ENCODE assay signal across 9 cellular contexts in the genomic region with DNA sequence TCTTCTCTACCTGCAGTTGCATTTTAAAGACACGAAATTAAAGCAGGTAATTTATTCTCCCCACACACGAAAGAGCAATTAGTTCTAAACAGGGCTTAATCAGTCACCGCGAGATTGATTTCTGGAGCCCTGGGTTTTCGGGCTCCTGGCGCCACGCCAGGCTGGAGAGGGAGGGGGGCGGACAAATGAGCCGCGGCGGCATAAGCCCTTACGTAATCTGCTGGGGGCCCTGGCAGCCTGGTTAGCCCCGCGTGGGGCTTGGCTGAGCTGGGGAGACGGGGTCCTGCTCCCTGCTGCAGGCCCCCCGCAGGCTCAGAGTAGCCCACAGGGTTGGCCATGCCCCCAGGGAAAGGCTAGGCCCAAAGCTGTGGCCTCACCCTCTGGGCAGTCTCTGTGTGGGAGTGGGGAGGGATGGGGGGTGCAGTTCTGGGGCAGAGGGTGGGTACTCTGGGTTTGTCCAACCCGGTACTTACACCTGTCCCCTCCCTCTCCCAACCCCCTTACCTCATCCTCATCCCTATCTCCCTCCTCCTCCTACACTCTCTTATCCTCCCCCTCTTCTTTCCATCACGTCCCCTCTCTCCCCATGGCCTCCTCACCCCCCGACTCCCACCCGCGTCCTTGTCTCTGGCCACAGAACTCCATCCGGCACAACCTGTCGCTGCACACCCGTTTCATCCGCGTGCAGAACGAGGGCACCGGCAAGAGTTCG. TPM values are rescaled to one million over a fixed set of nuclear protein-coding genes. Genes with fewer than 3 reads are reported as not detected.
DNase-seq lines count a peak whose midpoint lies in the region; ATAC-seq and TF ChIP-seq lines count a peak whose summit lies in the region.
"Had no signal": no experiment of that assay in that cellular context is flagged by ENCODE, and none has a peak within 500 bp of the region (broad histone marks: within the 10 kb centered on the region; RNA-seq: fewer than 3 reads in every experiment).

No MANE protein-coding gene starts in this region.

- H3K9ac ChIP-seq in endodermal cell (ENCODE audit: extremely low read depth, low read length, poor library complexity, severe bottlenecking) (no peak overlapping the region), MM.1S (ENCODE audit: low read length) (no peak overlapping the region)

- no peaks in the 10 kb centered on the region for H3K79me2 ChIP-seq in MM.1S (ENCODE audit: low read length)

- H2AFZ ChIP-seq in MM.1S (ENCODE audit: low read length), result no peak overlapping the region

- no peak overlapping the region for H3K4me2 ChIP-seq in MM.1S (ENCODE audit: low read depth, low read length)

- WGBS in endodermal cell (ENCODE audit: insufficient coverage in 1 of 2, insufficient read length in 1 of 2), 2 experiments, result 54 to 64% methylated on average over 9 to 29 of the region's 29 CpGs

- no peaks in the 10 kb centered on the region for H3K36me3 ChIP-seq in Panc1 (ENCODE audit: control insufficient read depth, insufficient read depth, low read length)
- no peaks in the 10 kb centered on the region for H3K36me3 ChIP-seq in endodermal cell (ENCODE audit: control insufficient read depth, insufficient read depth, low read length)
- H3K36me3 ChIP-seq in MM.1S (replicated peaks; ENCODE audit: insufficient read depth, low read length), result no peaks in the 10 kb centered on the region

- no peak overlapping the region for H3K27ac Mint-ChIP-seq in endodermal cell
- H3K27ac Mint-ChIP-seq in nephron progenitor cell, result no peak overlapping the region

- CTCF ChIA-PET in Panc1 (lab: Charles Lee), result no interaction called here

- no peaks in the 10 kb centered on the region for H3K36me3 Mint-ChIP-seq in endodermal cell (ENCODE audit: low read depth)
- H3K36me3 Mint-ChIP-seq in nephron progenitor cell (ENCODE audit: low read depth), result no peaks in the 10 kb centered on the region

- BruUV-seq in Panc1 (replicated peaks; lab: Mats Ljungman, UMichigan), result TSS peak; percentile 87

- peak overlapping the region; percentile 50 to 51 for H3K4me3 ChIP-seq in Panc1 (ENCODE audit: low read depth in 2 of 2, low read length in 2 of 2)
- no peak overlapping the region for H3K4me3 ChIP-seq in endodermal cell (ENCODE audit: low read length)
- no peak overlapping the region for H3K4me3 ChIP-seq in MM.1S (ENCODE audit: low read length)

- ATAC-seq in Panc1 (no peak), HG03097 (IDR thresholded peaks at IDR 0.05; ENCODE audit: low FRiP score, unreplicated experiment) (no peak)

- H3K9me2 ChIP-seq in MM.1S (replicated peaks; ENCODE audit: insufficient read depth, low read length), result no peaks in the 10 kb centered on the region

- H3K27me3 Mint-ChIP-seq in endodermal cell (ENCODE audit: insufficient read depth) (peaks cover 65% of the 10 kb centered on the region), nephron progenitor cell (ENCODE audit: low read depth, poor library complexity) (peaks cover 67% of the 10 kb centered on the region)

- H3K9me3 Mint-ChIP-seq in endodermal cell (no peaks in the 10 kb centered on the region), nephron progenitor cell (no peaks in the 10 kb centered on the region)

- no peak for TF ChIP-seq CTCF in Panc1 (IDR thresholded peaks at IDR 0.05)
- no peak for TF ChIP-seq CTCF in endodermal cell (conservative IDR thresholded peaks at IDR 0.05)
- no peak for TF ChIP-seq CTCF in nephron progenitor cell (IDR thresholded peaks at IDR 0.05)
- TF ChIP-seq CTCF in MM.1S (IDR thresholded peaks at IDR 0.05; ENCODE audit: low read length), result no peak

- intact Hi-C loops in Panc1 (cut with micrococcal nuclease; ENCODE audit: unreplicated experiment), result no loop called here

- H3K27ac ChIP-seq in Panc1 (ENCODE audit: low read length) (peak overlapping the region; percentile 51), endodermal cell (ENCODE audit: low read depth, low read length) (no peak overlapping the region), MM.1S (ENCODE audit: low read length) (no peak overlapping the region)

- POLR2A ChIA-PET in Panc1 (lab: Charles Lee), result no interaction called here

- H3K4me1 Mint-ChIP-seq in endodermal cell, result no peaks in the 10 kb centered on the region
- peaks cover 55% of the 10 kb centered on the region for H3K4me1 Mint-ChIP-seq in nephron progenitor cell

- no peaks in the 10 kb centered on the region for H3F3A ChIP-seq in MM.1S (ENCODE audit: insufficient read depth, low read length)

- peak; percentile 41 for DNase-seq in activated T-cell treated with anti-CD3 and anti-CD28 coated beads, Interleukin-2, amount 50 U/mL, for 1 hour
- DNase-seq in activated T-cell treated with anti-CD3 and anti-CD28 coated beads for 4 hours (no peak), Panc1 (ENCODE audit: low read depth, low spot score) (no peak), endodermal cell (no peak), nephron progenitor cell (no peak), MM.1S (no peak), kidney tubule cell (ENCODE audit: low spot score) (no peak)

- H3K27me3 ChIP-seq in Panc1 (ENCODE audit: control insufficient read depth, insufficient read depth, low read length) (peaks cover 5% of the 10 kb centered on the region; the same call in 1 of the 2 replicates), endodermal cell (ENCODE audit: control insufficient read depth, insufficient read depth, low read length, poor library complexity, severe bottlenecking) (peaks cover 67% of the 10 kb centered on the region), MM.1S (replicated peaks; ENCODE audit: insufficient read depth, low read length) (peaks cover 35% of the 10 kb centered on the region)

- H3K4me3 Mint-ChIP-seq in endodermal cell (peak overlapping the region; percentile 44), nephron progenitor cell (peak overlapping the region; percentile 76)

- H4K20me1 ChIP-seq in MM.1S (ENCODE audit: insufficient read depth, low read length), result no peaks in the 10 kb centered on the region

- H3K4me1 ChIP-seq in Panc1 (ENCODE audit: control insufficient read depth, insufficient read depth, low read length) (peaks cover 12% of the 10 kb centered on the region; the same call in 1 of the 2 replicates), endodermal cell (ENCODE audit: control insufficient read depth, insufficient read depth, low read length) (no peaks in the 10 kb centered on the region), MM.1S (ENCODE audit: low read length) (no peaks in the 10 kb centered on the region)

- H3K9me3 ChIP-seq in Panc1 (ENCODE audit: control insufficient read depth, insufficient read depth, low read depth, low read length) (no peaks in the 10 kb centered on the region), endodermal cell (ENCODE audit: control insufficient read depth, low read length) (no peaks in the 10 kb centered on the region), MM.1S (replicated peaks; ENCODE audit: insufficient read depth, low read length) (no peaks in the 10 kb centered on the region)

- in situ Hi-C loops in Panc1 (cut with HindIII; ENCODE audit: low pct_unique_long_range_greater_than_20kb, low sequenced_read_pairs), result no loop called here

RNA-seq across cellular contexts. Expression of a gene that starts 19.9 kb away (rescaled TPM):
- total RNA-seq in Panc1 (2021; ENCODE audit: unreplicated experiment), result 2.5 TPM
- 4.4 TPM for polyA plus RNA-seq in Panc1 (2012; ENCODE audit: insufficient read length)
- 1 to 10 TPM; 1.7 to 1.8 TPM for total RNA-seq in endodermal cell
- 2.9 TPM for polyA plus RNA-seq in endodermal cell (2013, experiment 1 of 2)
- 2.8 TPM for polyA plus RNA-seq in endodermal cell (2013, experiment 2 of 2)
- total RNA-seq: T-helper 2 cell treated with Interferon-gamma antibody and Interleukin-4, amounts not matched to agents 100 ng/mL and 5 ng/mL, for 36 hours had no signal

Comparison
In these comparisons a context has a peak if more than half of its experiments do, and no peak if none do; other contexts are left out.
1. H3K4me3 ChIP-seq: peak in Panc1 (2 of 2); none in endodermal cell (single experiment) and MM.1S (single experiment).